8 cellular contexts compared by ENCODE assay signal in genomic region chr10:73774637-73775036, GRCh38. TPM values are rescaled to one million over a fixed set of nuclear protein-coding genes. Genes with fewer than 3 reads are reported as not detected.
A peak's percentile ranks its signal among the peaks of the same experiment; 100 is the strongest.
DNase-seq lines count a peak whose midpoint lies in the region; ATAC-seq and TF ChIP-seq lines count a peak whose summit lies in the region.

No MANE protein-coding gene starts in this region.

- H3K27me3 Mint-ChIP-seq in activated naive CD4-positive, alpha-beta T cell treated with anti-CD3 and anti-CD28 coated beads for 36 hours (ENCODE audit: low read depth), result no peaks in the 10 kb centered on the region

- H3K27ac Mint-ChIP-seq in activated naive CD4-positive, alpha-beta T cell treated with anti-CD3 and anti-CD28 coated beads for 36 hours, result no peak overlapping the region

- H3K4me3 ChIP-seq in SU-DHL-6 (ENCODE audit: insufficient read depth, low read length, poor library complexity, severe bottlenecking), result peak overlapping the region; percentile 67
- H3K4me3 ChIP-seq in fibroblast of lung (replicated peaks in 1 of 4; ENCODE audit: control extremely low read depth in 1 of 4, insufficient read depth in 1 of 4, low read depth in 3 of 4, low read length in 4 of 4), result peak overlapping the region; percentile 27 to 91 (median 66)

- DNase-seq in activated naive CD4-positive, alpha-beta T cell treated with anti-CD3 and anti-CD28 coated beads for 36 hours, result no peak
- DNase-seq in activated naive CD4-positive, alpha-beta T cell (lab: John Stamatoyannopoulos, UW), result no peak
- DNase-seq in fibroblast of lung (ENCODE audit: low read depth in 2 of 2) (peak; percentile 31 to 33), superior temporal gyrus (ENCODE audit: extremely low spot score) (peak; percentile 26), iPS-NIHi11 (ENCODE audit: low spot score) (no peak), head of caudate nucleus (no peak)

- no peaks in the 10 kb centered on the region for H3K9me3 ChIP-seq in SU-DHL-6 (ENCODE audit: insufficient read depth, low read length)
- H3K9me3 ChIP-seq in fibroblast of lung (ENCODE audit: control insufficient read depth, insufficient read depth, low read depth, low read length), result no peaks in the 10 kb centered on the region

- H3K9ac ChIP-seq in SU-DHL-6 (ENCODE audit: low read length) (peak overlapping the region; percentile 81), fibroblast of lung (ENCODE audit: insufficient read depth, low read length) (no peak overlapping the region)

- H3K9me3 Mint-ChIP-seq in activated naive CD4-positive, alpha-beta T cell treated with anti-CD3 and anti-CD28 coated beads for 36 hours, result no peaks in the 10 kb centered on the region

- H3K27ac ChIP-seq in SU-DHL-6 (ENCODE audit: low read depth, low read length) (peak overlapping the region; percentile 83), fibroblast of lung (ENCODE audit: insufficient read depth, low read length) (no peak overlapping the region)

- H3F3A ChIP-seq in SU-DHL-6 (ENCODE audit: insufficient read depth), result peaks cover 32% of the 10 kb centered on the region

- TF ChIP-seq CTCF in SU-DHL-6 (IDR thresholded peaks at IDR 0.05; ENCODE audit: insufficient read depth, low read length, poor library complexity, severe bottlenecking), result no peak
- TF ChIP-seq CTCF in fibroblast of lung (conservative IDR thresholded peaks at IDR 0.05 in 1 of 2, IDR thresholded peaks at IDR 0.05 in 1 of 2; ENCODE audit: low read depth in 1 of 2, low read length in 2 of 2), result no peak

- H3K4me1 Mint-ChIP-seq in activated naive CD4-positive, alpha-beta T cell treated with anti-CD3 and anti-CD28 coated beads for 36 hours (ENCODE audit: low read depth), result peaks cover 31% of the 10 kb centered on the region

- H3K4me1 ChIP-seq in fibroblast of lung (ENCODE audit: control insufficient read depth, extremely low read depth, insufficient read depth, low read length), result peaks cover 15% of the 10 kb centered on the region

- peaks cover 16% of the 10 kb centered on the region for H3K36me3 ChIP-seq in SU-DHL-6 (ENCODE audit: low read length)
- peaks cover 17% of the 10 kb centered on the region for H3K36me3 ChIP-seq in fibroblast of lung (ENCODE audit: control insufficient read depth, insufficient read depth, low read length)

- CTCF ChIA-PET in activated naive CD4-positive, alpha-beta T cell treated with anti-CD3 and anti-CD28 coated beads for 36 hours (lab: Charles Lee), result interaction anchor here (1.2 to 3.4 kb wide), 2 partner anchors 12 to 166 kb away, joined by 4 to 9 read pairs; no protein-coding TSS in a partner anchor

- peak overlapping the region; percentile 84 for H3K4me2 ChIP-seq in SU-DHL-6 (ENCODE audit: low read depth, low read length, poor library complexity, severe bottlenecking)
- peak overlapping the region; percentile 100 for H3K4me2 ChIP-seq in fibroblast of lung (ENCODE audit: extremely low read depth, insufficient read depth, low read length)

- H3K9me2 ChIP-seq in SU-DHL-6 (replicated peaks; ENCODE audit: insufficient read depth, low read length), result no peaks in the 10 kb centered on the region

- peaks cover 41% of the 10 kb centered on the region for H3K36me3 Mint-ChIP-seq in activated naive CD4-positive, alpha-beta T cell treated with anti-CD3 and anti-CD28 coated beads for 36 hours (ENCODE audit: low read depth)

- H3K79me2 ChIP-seq in SU-DHL-6 (ENCODE audit: insufficient read depth, low read length), result peaks cover 41% of the 10 kb centered on the region
- peaks cover 41% of the 10 kb centered on the region for H3K79me2 ChIP-seq in fibroblast of lung (ENCODE audit: control insufficient read depth, insufficient read depth, low read length)

- intact Hi-C loops in activated naive CD4-positive, alpha-beta T cell treated with anti-CD3 and anti-CD28 coated beads for 36 hours (cut with micrococcal nuclease), result loop anchor here (5.0 kb wide), 3 partner anchors 147 to 277 kb away; partner anchors contain the start of gene PPP3CB
- intact Hi-C loops in head of caudate nucleus (cut with DNase I), result no loop called here

- peak overlapping the region; percentile 93 for H3K4me3 Mint-ChIP-seq in activated naive CD4-positive, alpha-beta T cell treated with anti-CD3 and anti-CD28 coated beads for 36 hours

- H3K27me3 ChIP-seq in SU-DHL-6 (ENCODE audit: low read length) (no peaks in the 10 kb centered on the region), fibroblast of lung (ENCODE audit: control insufficient read depth, insufficient read depth, low read length) (no peaks in the 10 kb centered on the region)

- ATAC-seq in HG03039 (IDR thresholded peaks at IDR 0.05; ENCODE audit: unreplicated experiment), result no peak

- 0 out of 2 replicates have a peak, but pooled peaks cover 9% of the 10 kb centered on the region for H4K20me1 ChIP-seq in SU-DHL-6 (ENCODE audit: low read depth, low read length)
- no peaks in the 10 kb centered on the region for H4K20me1 ChIP-seq in fibroblast of lung (ENCODE audit: control insufficient read depth, extremely low read depth, insufficient read depth, low read length)

- H2AFZ ChIP-seq in SU-DHL-6 (ENCODE audit: low read depth, low read length, severe bottlenecking), result no peak overlapping the region
- no peak overlapping the region for H2AFZ ChIP-seq in fibroblast of lung (ENCODE audit: low read length)

RNA-seq across cellular contexts. Expression of gene CHCHD1, which starts 7.2 kb away (rescaled TPM):
- total RNA-seq in activated naive CD4-positive, alpha-beta T cell treated with anti-CD3 and anti-CD28 coated beads for 36 hours, result 10 to 100 TPM; 27.4 to 28.8 TPM
- 16.2 and 21.3 TPM in 2 replicates for total RNA-seq in fibroblast of lung
- 31.0 and 35.8 TPM in 2 replicates for polyA plus RNA-seq in fibroblast of lung
- polyA plus RNA-seq in fibroblast of lung (2012), result 58.3 and 68.8 TPM in 2 replicates
- 1.6 and 6.2 TPM in 2 replicates for polyA minus RNA-seq in fibroblast of lung (ENCODE audit: low replicate concordance)

RNA-seq across cellular contexts. Expression of gene ZSWIM8, which starts 10.8 kb away (rescaled TPM):
- total RNA-seq in activated naive CD4-positive, alpha-beta T cell treated with anti-CD3 and anti-CD28 coated beads for 36 hours, result 10 to 100 TPM; 25.8 to 26.7 TPM
- total RNA-seq in fibroblast of lung, result 47.0 and 60.9 TPM in 2 replicates
- 37.9 and 53.3 TPM in 2 replicates for polyA plus RNA-seq in fibroblast of lung
- polyA plus RNA-seq in fibroblast of lung (2012), result 52.0 and 60.9 TPM in 2 replicates
- polyA minus RNA-seq in fibroblast of lung (ENCODE audit: low replicate concordance), result 166 and 290 TPM in 2 replicates

RNA-seq across cellular contexts. Expression of gene SEC24C, which starts 30.5 kb away (rescaled TPM):
- total RNA-seq in activated naive CD4-positive, alpha-beta T cell treated with anti-CD3 and anti-CD28 coated beads for 36 hours, result 10 to 100 TPM; 67.0 to 68.1 TPM
- total RNA-seq in fibroblast of lung, result 42.9 and 58.0 TPM in 2 replicates
- 60.4 and 63.4 TPM in 2 replicates for polyA plus RNA-seq in fibroblast of lung
- 56.0 and 63.2 TPM in 2 replicates for polyA plus RNA-seq in fibroblast of lung (2012)
- 269 and 448 TPM in 2 replicates for polyA minus RNA-seq in fibroblast of lung (ENCODE audit: low replicate concordance)

RNA-seq across cellular contexts. Expression of gene NDST2, which starts 36.8 kb away (rescaled TPM):
- 100 to 1,000 TPM; 102 to 127 TPM for total RNA-seq in activated naive CD4-positive, alpha-beta T cell treated with anti-CD3 and anti-CD28 coated beads for 36 hours
- total RNA-seq in fibroblast of lung, result 10.5 and 12.6 TPM in 2 replicates
- 15.2 and 17.9 TPM in 2 replicates for polyA plus RNA-seq in fibroblast of lung
- 15.3 and 17.8 TPM in 2 replicates for polyA plus RNA-seq in fibroblast of lung (2012)
- 16.0 and 38.4 TPM in 2 replicates for polyA minus RNA-seq in fibroblast of lung (ENCODE audit: low replicate concordance)

Comparison
In these comparisons a context has a peak if more than half of its experiments do, and no peak if none do; other contexts are left out.
1. DNase-seq: peak in fibroblast of lung (2 of 2) and superior temporal gyrus (single experiment); none in activated naive CD4-positive, alpha-beta T cell treated with anti-CD3 and anti-CD28 coated beads for 36 hours (single experiment), activated naive CD4-positive, alpha-beta T cell (0 of 4), iPS-NIHi11 (single experiment) and head of caudate nucleus (0 of 42).